In the genomic region with DNA sequence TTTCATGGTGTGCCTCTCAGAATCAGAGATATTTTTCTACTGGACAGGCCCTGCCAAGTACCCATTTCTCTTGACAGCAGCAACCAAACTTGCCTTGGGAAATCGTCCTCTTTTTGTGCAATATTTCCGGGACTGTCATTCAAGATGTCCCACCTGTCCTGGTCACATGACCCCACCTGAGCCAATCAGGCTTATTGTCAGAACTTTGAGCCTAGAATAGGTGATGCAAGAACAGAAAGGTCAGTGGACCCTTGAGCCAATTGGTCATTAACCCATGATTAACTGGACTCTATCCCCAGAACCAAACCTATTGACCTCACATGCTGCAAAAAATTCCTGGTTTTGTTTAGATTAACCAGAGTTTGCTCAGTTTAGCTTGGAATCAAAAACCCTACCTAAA, we compare ENCODE assay signal across 29 cellular contexts.
"Had no signal": no experiment of that assay in that cellular context is flagged by ENCODE, and none has a peak within 500 bp of the region (broad histone marks: within the 10 kb centered on the region; RNA-seq: fewer than 3 reads in every experiment).

No MANE protein-coding gene starts in this region.

- H3K9me3 ChIP-seq: adrenal gland, breast epithelium had no signal

- DNase-seq: activated CD4-positive, alpha-beta T cell treated with anti-CD3 and anti-CD28 coated beads for 36 hours; activated CD4-positive, alpha-beta T cell treated with anti-CD3 and anti-CD28 coated beads, Interleukin-2, amount 10 ng/mL, durations not matched to agents 7 days and 5 days; activated CD4-positive, alpha-beta T cell treated with anti-CD3 and anti-CD28 coated beads, Interleukin-2, amount 50 U/mL, for 48 hours; activated CD8-positive, alpha-beta T cell treated with anti-CD3 and anti-CD28 coated beads, Interleukin-2, amount 10 ng/mL, durations not matched to agents 7 days and 5 days; activated gamma-delta T cell treated with Interleukin-2 at 50 U/mL for 16 hours; activated naive CD4-positive, alpha-beta T cell treated with anti-CD3 and anti-CD28 coated beads for 36 hours; activated T-cell treated with anti-CD3 and anti-CD28 coated beads, Interleukin-2, amount 50 U/mL, for 4 hours; adrenal gland; body of pancreas; MM.1S; MV-4-11; NCI-H1092; NCI-H1417; NCI-H187 treated with DMSO at 0.1 percent for 48 hours; NCI-H2081 treated with DMSO at 0.1 percent for 48 hours; NCI-H345; NCI-H524 treated with DMSO at 0.1 percent for 48 hours; NK-92 treated with Interleukin-12 subunit alpha and Interleukin-12 subunit beta, amount 100 ng/mL, for 24 hours; Right ventricle myocardium superior; SW 1271; T-helper 1 cell; T-helper 2 cell; T-helper 9 cell had no signal

- H3K27me3 ChIP-seq: adrenal gland, body of pancreas, breast epithelium had no signal

- H3K4me3 Mint-ChIP-seq: activated CD4-positive, alpha-beta T cell treated with anti-CD3 and anti-CD28 coated beads for 36 hours; activated CD4-positive, alpha-beta T cell treated with anti-CD3 and anti-CD28 coated beads, Interleukin-2, amount 10 ng/mL, durations not matched to agents 7 days and 5 days; activated CD8-positive, alpha-beta T cell treated with anti-CD3 and anti-CD28 coated beads, Interleukin-2, amount 10 ng/mL, durations not matched to agents 7 days and 5 days; activated naive CD4-positive, alpha-beta T cell treated with anti-CD3 and anti-CD28 coated beads for 36 hours; activated T-cell treated with anti-CD3 and anti-CD28 coated beads, Interleukin-2, amount 50 U/mL, for 4 hours; activated T-helper 1 cell treated with anti-CD3 and anti-CD28 coated beads, Interleukin-12 subunit alpha, Interleukin-12 subunit beta, Interleukin-2, Interleukin-4 antibody, amounts not matched to agents 30 ng/mL and 10 ng/mL and 1 ng/mL, durations not matched to agents 14 hours and 24 hours and 36 hours had no signal

- FAIRE-seq: astrocyte had no signal

- H3K27ac ChIP-seq: adrenal gland, body of pancreas, breast epithelium, KMS-11, VCaP had no signal

- H3K4me2 ChIP-seq: KMS-11 had no signal

- H3K36me3 Mint-ChIP-seq: activated naive CD4-positive, alpha-beta T cell treated with anti-CD3 and anti-CD28 coated beads, Interleukin-2, amount 50 U/mL, for 72 hours had no signal

- H3K27ac Mint-ChIP-seq: activated CD4-positive, alpha-beta T cell treated with anti-CD3 and anti-CD28 coated beads for 36 hours; activated CD4-positive, alpha-beta T cell treated with anti-CD3 and anti-CD28 coated beads, Interleukin-2, amount 10 ng/mL, durations not matched to agents 7 days and 5 days; activated CD8-positive, alpha-beta T cell treated with anti-CD3 and anti-CD28 coated beads, Interleukin-2, amount 10 ng/mL, durations not matched to agents 7 days and 5 days; activated naive CD4-positive, alpha-beta T cell treated with anti-CD3 and anti-CD28 coated beads for 36 hours; activated naive CD4-positive, alpha-beta T cell treated with anti-CD3 and anti-CD28 coated beads, Interleukin-2, amount 50 U/mL, for 72 hours; activated T-helper 1 cell treated with anti-CD3 and anti-CD28 coated beads, Interleukin-12 subunit alpha, Interleukin-12 subunit beta, Interleukin-2, Interleukin-4 antibody, amounts not matched to agents 30 ng/mL and 10 ng/mL and 1 ng/mL, durations not matched to agents 14 hours and 24 hours and 36 hours had no signal

- ATAC-seq: activated CD4-positive, alpha-beta T cell treated with anti-CD3 and anti-CD28 coated beads for 36 hours; activated CD8-positive, alpha-beta T cell treated with anti-CD3 and anti-CD28 coated beads, Interleukin-2, amount 10 ng/mL, durations not matched to agents 7 days and 5 days; activated naive CD4-positive, alpha-beta T cell treated with anti-CD3 and anti-CD28 coated beads, Interleukin-2, amount 50 U/mL, for 72 hours; activated T-cell treated with anti-CD3 and anti-CD28 coated beads, Interleukin-2, amount 50 U/mL, for 4 hours; body of pancreas had no signal

- H3K4me1 Mint-ChIP-seq: activated CD4-positive, alpha-beta T cell treated with anti-CD3 and anti-CD28 coated beads, Interleukin-2, amount 10 ng/mL, durations not matched to agents 7 days and 5 days had no signal

- H3K36me3 ChIP-seq: adrenal gland, breast epithelium had no signal

- H3K4me3 ChIP-seq: adrenal gland, body of pancreas, breast epithelium had no signal

- H3K9me3 Mint-ChIP-seq: activated naive CD4-positive, alpha-beta T cell treated with anti-CD3 and anti-CD28 coated beads for 36 hours; activated T-helper 1 cell treated with anti-CD3 and anti-CD28 coated beads, Interleukin-12 subunit alpha, Interleukin-12 subunit beta, Interleukin-2, Interleukin-4 antibody, amounts not matched to agents 30 ng/mL and 10 ng/mL and 1 ng/mL, durations not matched to agents 14 hours and 24 hours and 36 hours had no signal

- H3K4me1 ChIP-seq: adrenal gland, body of pancreas, breast epithelium had no signal
